8 cellular contexts compared by ENCODE assay signal in the genomic region with DNA sequence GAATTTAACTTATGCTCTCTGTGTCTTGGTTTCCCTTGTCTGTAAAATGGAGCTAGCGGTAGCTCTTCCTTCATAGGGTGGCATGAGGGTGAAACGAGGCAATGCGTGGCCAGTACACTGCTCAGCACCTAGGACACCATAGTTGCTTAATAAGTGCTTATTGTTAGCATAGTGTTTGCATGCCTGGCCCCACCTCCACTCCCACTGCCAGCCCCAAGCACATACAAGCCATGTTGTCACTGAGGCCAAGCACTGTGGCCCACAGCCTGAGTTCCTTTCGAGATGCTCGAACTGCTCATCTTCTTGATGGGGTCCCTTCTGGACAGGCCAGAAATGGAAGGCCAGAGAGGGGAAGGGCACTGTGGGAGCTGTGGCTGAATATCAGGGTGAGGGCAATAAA. TPM values are rescaled to one million over a fixed set of nuclear protein-coding genes. Genes with fewer than 3 reads are reported as not detected.
DNase-seq lines count a peak whose midpoint lies in the region; ATAC-seq and TF ChIP-seq lines count a peak whose summit lies in the region.

No MANE protein-coding gene starts in this region.

- H3K27ac Mint-ChIP-seq in activated CD4-positive, alpha-beta T cell treated with anti-CD3 and anti-CD28 coated beads, Interleukin-2, amount 10 ng/mL, durations not matched to agents 7 days and 5 days = peak overlapping the region; percentile 90

- H3K4me3 Mint-ChIP-seq in activated CD4-positive, alpha-beta T cell treated with anti-CD3 and anti-CD28 coated beads, Interleukin-2, amount 10 ng/mL, durations not matched to agents 7 days and 5 days = peak overlapping the region; percentile 97

- ATAC-seq in HG03196 (IDR thresholded peaks at IDR 0.05; ENCODE audit: unreplicated experiment) = no peak

- H3K4me1 ChIP-seq in iPS-15b (ENCODE audit: control insufficient read depth, insufficient read depth, low read length) (peaks cover 6% of the 10 kb centered on the region), subcutaneous abdominal adipose tissue (ENCODE audit: control insufficient read depth in 5 of 5, insufficient read depth in 5 of 5, low read length in 5 of 5) (peaks cover 3 to 26% (median 23%) of the 10 kb centered on the region in 5 donors)

- H3K9me3 Mint-ChIP-seq in activated CD4-positive, alpha-beta T cell treated with anti-CD3 and anti-CD28 coated beads, Interleukin-2, amount 10 ng/mL, durations not matched to agents 7 days and 5 days = no peaks in the 10 kb centered on the region

- H3K4me1 Mint-ChIP-seq in activated CD4-positive, alpha-beta T cell treated with anti-CD3 and anti-CD28 coated beads, Interleukin-2, amount 10 ng/mL, durations not matched to agents 7 days and 5 days = peaks cover 32% of the 10 kb centered on the region

- no peak for DNase-seq in activated CD4-positive, alpha-beta T cell treated with anti-CD3 and anti-CD28 coated beads, Interleukin-2, amount 10 ng/mL, durations not matched to agents 7 days and 5 days
- DNase-seq in activated CD4-positive, alpha-beta T cell treated with anti-CD3 and anti-CD28 coated beads for 4 hours = no peak
- no peak for DNase-seq in WERI-Rb-1
- DNase-seq in SW 1271 (lab: John Stamatoyannopoulos, UW) = no peak
- no peak for DNase-seq in stimulated activated naive CD4-positive, alpha-beta T cell treated with Interleukin-2 at 50 U/mL for 16 hours (lab: John Stamatoyannopoulos, UW)

- no peaks in the 10 kb centered on the region for H3K27me3 Mint-ChIP-seq in activated CD4-positive, alpha-beta T cell treated with anti-CD3 and anti-CD28 coated beads, Interleukin-2, amount 10 ng/mL, durations not matched to agents 7 days and 5 days

- H3K4me3 ChIP-seq in WERI-Rb-1 (ENCODE audit: low read depth, low read length) (peak overlapping the region; percentile 84), iPS-15b (ENCODE audit: low read depth, low read length) (peak overlapping the region; percentile 81), subcutaneous abdominal adipose tissue (ENCODE audit: low read depth in 1 of 5, low read length in 5 of 5) (peak overlapping the region; percentile 81 to 94 (median 88))

- H3K36me3 ChIP-seq in WERI-Rb-1 = peaks cover 41% of the 10 kb centered on the region
- H3K36me3 ChIP-seq in iPS-15b (ENCODE audit: control insufficient read depth, insufficient read depth, low read length) = peaks cover 21% of the 10 kb centered on the region
- H3K36me3 ChIP-seq in subcutaneous abdominal adipose tissue (ENCODE audit: control insufficient read depth in 5 of 5, insufficient read depth in 5 of 5, low read length in 5 of 5) = peaks cover 5 to 39% (median 32%) of the 10 kb centered on the region in 5 donors

- H3K27ac ChIP-seq in WERI-Rb-1 = no peak overlapping the region; the same call in 1 of the 2 replicates
- peak overlapping the region; percentile 62 for H3K27ac ChIP-seq in subcutaneous abdominal adipose tissue (ENCODE audit: low read depth, low read length)

- peaks cover 24% of the 10 kb centered on the region for H3K36me3 Mint-ChIP-seq in activated CD4-positive, alpha-beta T cell treated with anti-CD3 and anti-CD28 coated beads, Interleukin-2, amount 10 ng/mL, durations not matched to agents 7 days and 5 days (ENCODE audit: low read depth)

- no peak for TF ChIP-seq CTCF in WERI-Rb-1 (IDR thresholded peaks at IDR 0.05; ENCODE audit: low read depth, low read length)

- H3K9me3 ChIP-seq in WERI-Rb-1 (ENCODE audit: severe bottlenecking) (no peaks in the 10 kb centered on the region), iPS-15b (ENCODE audit: control insufficient read depth, insufficient read depth, low read length) (no peaks in the 10 kb centered on the region), subcutaneous abdominal adipose tissue (ENCODE audit: control insufficient read depth in 5 of 5, low read length in 5 of 5) (no peaks in the 10 kb centered on the region)

- CTCF ChIA-PET in activated CD4-positive, alpha-beta T cell treated with anti-CD3 and anti-CD28 coated beads, Interleukin-2, amount 10 ng/mL, durations not matched to agents 7 days and 5 days (lab: Charles Lee) = interaction anchor here (0.6 to 1.2 kb wide), 3 partner anchors 20 to 355 kb away, joined by 3 to 4 read pairs (median 3); no protein-coding TSS in a partner anchor

- H3K27me3 ChIP-seq in WERI-Rb-1 (ENCODE audit: insufficient read depth, low read depth, severe bottlenecking) (no peaks in the 10 kb centered on the region), iPS-15b (ENCODE audit: control insufficient read depth, insufficient read depth, low read length) (no peaks in the 10 kb centered on the region), subcutaneous abdominal adipose tissue (ENCODE audit: control insufficient read depth in 5 of 5, insufficient read depth in 4 of 5, low read length in 5 of 5) (no peaks in the 10 kb centered on the region)

- H3K9ac ChIP-seq in iPS-15b (ENCODE audit: low read depth, low read length) (no peak overlapping the region), subcutaneous abdominal adipose tissue (ENCODE audit: low read length in 5 of 5) (peak overlapping the region; percentile 63 to 91 (median 83))

- POLR2A ChIA-PET in activated CD4-positive, alpha-beta T cell treated with anti-CD3 and anti-CD28 coated beads, Interleukin-2, amount 10 ng/mL, durations not matched to agents 7 days and 5 days (lab: Charles Lee) = no interaction called here

RNA-seq across cellular contexts. Expression of a gene that starts 0.8 kb away (rescaled TPM):
- total RNA-seq in activated CD4-positive, alpha-beta T cell treated with anti-CD3 and anti-CD28 coated beads, Interleukin-2, amount 10 ng/mL, durations not matched to agents 7 days and 5 days = 1 to 10 TPM; 5.6 to 6.8 TPM

RNA-seq across cellular contexts. Expression of a gene that starts 45.1 kb away (rescaled TPM):
- total RNA-seq in activated CD4-positive, alpha-beta T cell treated with anti-CD3 and anti-CD28 coated beads, Interleukin-2, amount 10 ng/mL, durations not matched to agents 7 days and 5 days = 10 to 100 TPM; 63.0 to 72.6 TPM

RNA-seq across cellular contexts. Expression of a gene that starts 46.5 kb away (rescaled TPM):
- 10 to 100 TPM; 60.8 to 66.0 TPM for total RNA-seq in activated CD4-positive, alpha-beta T cell treated with anti-CD3 and anti-CD28 coated beads, Interleukin-2, amount 10 ng/mL, durations not matched to agents 7 days and 5 days
